ENCODE assay signal across 10 cellular contexts in the genomic region with DNA sequence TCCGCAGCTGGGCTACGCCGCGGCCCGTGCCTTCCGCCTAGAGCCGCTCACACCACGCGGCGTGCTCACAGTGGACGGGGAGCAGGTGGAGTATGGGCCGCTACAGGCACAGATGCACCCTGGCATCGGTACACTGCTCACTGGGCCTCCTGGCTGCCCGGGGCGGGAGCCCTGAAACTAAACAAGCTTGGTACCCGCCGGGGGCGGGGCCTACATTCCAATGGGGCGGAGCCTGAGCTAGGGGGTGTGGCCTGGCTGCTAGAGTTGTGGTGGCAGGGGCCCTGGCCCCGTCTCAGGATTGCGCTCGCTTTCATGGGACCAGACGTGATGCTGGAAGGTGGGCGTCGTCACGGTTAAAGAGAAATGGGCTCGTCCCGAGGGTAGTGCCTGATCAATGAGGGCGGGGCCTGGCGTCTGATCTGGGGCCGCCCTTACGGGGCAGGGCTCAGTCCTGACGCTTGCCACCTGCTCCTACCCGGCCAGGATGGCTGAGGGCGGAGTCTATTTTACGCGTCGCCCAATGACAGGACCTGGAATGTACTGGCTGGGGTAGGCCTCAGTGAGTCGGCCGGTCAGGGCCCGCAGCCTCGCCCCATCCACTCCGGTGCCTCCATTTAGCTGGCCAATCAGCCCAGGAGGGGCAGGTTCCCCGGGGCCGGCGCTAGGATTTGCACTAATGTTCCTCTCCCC. TPM values are rescaled to one million over a fixed set of nuclear protein-coding genes. Genes with fewer than 3 reads are reported as not detected.
DNase-seq lines count a peak whose midpoint lies in the region; ATAC-seq and TF ChIP-seq lines count a peak whose summit lies in the region.
"Had no signal": no experiment of that assay in that cellular context is flagged by ENCODE, and none has a peak within 500 bp of the region (broad histone marks: within the 10 kb centered on the region; RNA-seq: fewer than 3 reads in every experiment).

No MANE protein-coding gene starts in this region.

- peak; percentile 24 for DNase-seq in activated CD8-positive, alpha-beta memory T cell treated with anti-CD3 and anti-CD28 coated beads, Interleukin-2, amount 50 U/mL, for 4 hours
- DNase-seq in activated CD8-positive, alpha-beta memory T cell treated with anti-CD3 and anti-CD28 coated beads, Interleukin-2, amount 50 U/mL, for 48 hours = no peak
- DNase-seq in lower lobe of right lung = no peak
- DNase-seq in upper lobe of right lung = peak; percentile 75
- no peak for DNase-seq in MM.1S
- no peak for DNase-seq in effector memory CD8-positive, alpha-beta T cell
- DNase-seq: CD4-positive, CD25-positive, alpha-beta regulatory T cell had no signal

- no peak overlapping the region for H3K9ac ChIP-seq in MM.1S (ENCODE audit: low read length)

- peaks cover 8% of the 10 kb centered on the region for H3K79me2 ChIP-seq in MM.1S (ENCODE audit: low read length)

- no peaks in the 10 kb centered on the region for H3K27me3 Mint-ChIP-seq in effector memory CD8-positive, alpha-beta T cell
- H3K27me3 Mint-ChIP-seq: CD4-positive, CD25-positive, alpha-beta regulatory T cell had no signal

- H3K9me3 ChIP-seq in lower lobe of right lung = no peaks in the 10 kb centered on the region
- H3K9me3 ChIP-seq in upper lobe of right lung = no peaks in the 10 kb centered on the region
- no peaks in the 10 kb centered on the region for H3K9me3 ChIP-seq in MM.1S (replicated peaks; ENCODE audit: insufficient read depth, low read length)

- H3F3A ChIP-seq in MM.1S (ENCODE audit: insufficient read depth, low read length) = peaks cover 20% of the 10 kb centered on the region

- H3K4me1 ChIP-seq in lower lobe of right lung = peaks cover 62% of the 10 kb centered on the region
- peaks cover 42% of the 10 kb centered on the region for H3K4me1 ChIP-seq in upper lobe of right lung
- peaks cover 21% of the 10 kb centered on the region for H3K4me1 ChIP-seq in MM.1S (ENCODE audit: low read length)

- H4K20me1 ChIP-seq in MM.1S (ENCODE audit: insufficient read depth, low read length) = no peaks in the 10 kb centered on the region

- H3K27me3 ChIP-seq in lower lobe of right lung (ENCODE audit: low read depth) (no peaks in the 10 kb centered on the region), upper lobe of right lung (no peaks in the 10 kb centered on the region), MM.1S (replicated peaks; ENCODE audit: insufficient read depth, low read length) (no peaks in the 10 kb centered on the region)

- H3K4me3 ChIP-seq in lower lobe of right lung (no peak overlapping the region), upper lobe of right lung (no peak overlapping the region), MM.1S (ENCODE audit: low read length) (no peak overlapping the region)

- no peak overlapping the region for H2AFZ ChIP-seq in MM.1S (ENCODE audit: low read length)

- no peak overlapping the region for H3K4me3 Mint-ChIP-seq in effector memory CD8-positive, alpha-beta T cell
- H3K4me3 Mint-ChIP-seq: CD4-positive, CD25-positive, alpha-beta regulatory T cell had no signal

- H3K27ac ChIP-seq in cingulate gyrus (ENCODE audit: low read depth, low read length) (peak overlapping the region; percentile 29), lower lobe of right lung (peak overlapping the region; percentile 77), upper lobe of right lung (peak overlapping the region; percentile 78), MM.1S (ENCODE audit: low read length) (no peak overlapping the region)

- intact Hi-C loops in lower lobe of right lung (cut with DNase I) = no loop called here
- intact Hi-C loops in upper lobe of right lung (cut with DNase I) = no loop called here

- peaks cover 20 to 32% of the 10 kb centered on the region in 2 donors for H3K4me1 Mint-ChIP-seq in effector memory CD8-positive, alpha-beta T cell (ENCODE audit: low read depth in 2 of 2)

- H3K27ac Mint-ChIP-seq in effector memory CD8-positive, alpha-beta T cell = peak overlapping the region in 1 of 2 donors; percentile 38

- no peaks in the 10 kb centered on the region for H3K9me2 ChIP-seq in MM.1S (replicated peaks; ENCODE audit: insufficient read depth, low read length)

- peaks cover 52% of the 10 kb centered on the region for H3K36me3 Mint-ChIP-seq in effector memory CD8-positive, alpha-beta T cell (ENCODE audit: insufficient read depth)

- H3K36me3 ChIP-seq in lower lobe of right lung (peaks cover 54% of the 10 kb centered on the region), upper lobe of right lung (peaks cover 25% of the 10 kb centered on the region), MM.1S (replicated peaks; ENCODE audit: insufficient read depth, low read length) (no peaks in the 10 kb centered on the region)

- no peaks in the 10 kb centered on the region for H3K9me3 Mint-ChIP-seq in effector memory CD8-positive, alpha-beta T cell
- H3K9me3 Mint-ChIP-seq: CD4-positive, CD25-positive, alpha-beta regulatory T cell had no signal

- TF ChIP-seq CTCF in lower lobe of right lung (IDR thresholded peaks at IDR 0.05) = no peak
- TF ChIP-seq CTCF in upper lobe of right lung (IDR thresholded peaks at IDR 0.05) = no peak
- TF ChIP-seq CTCF in MM.1S (IDR thresholded peaks at IDR 0.05; ENCODE audit: low read length) = no peak

- ATAC-seq in lower lobe of right lung (no peak), upper lobe of right lung (no peak), GM18517 (IDR thresholded peaks at IDR 0.05; ENCODE audit: unreplicated experiment) (no peak)
- no peak for ATAC-seq in effector memory CD8-positive, alpha-beta T cell (replicated peaks)

- no peak overlapping the region for H3K4me2 ChIP-seq in MM.1S (ENCODE audit: low read depth, low read length)

RNA-seq across cellular contexts. Expression of a gene that starts 7.4 kb away (rescaled TPM):
- total RNA-seq in lower lobe of right lung = 17.7 TPM
- total RNA-seq in upper lobe of right lung = 17.7 TPM

RNA-seq across cellular contexts. Expression of a gene that starts 10.4 kb away (rescaled TPM):
- total RNA-seq in lower lobe of right lung (23.8 TPM), upper lobe of right lung (23.3 TPM)

RNA-seq across cellular contexts. Expression of a gene that starts 10.8 kb away (rescaled TPM):
- total RNA-seq in lower lobe of right lung (997 TPM), upper lobe of right lung (1,025 TPM)

RNA-seq across cellular contexts. Expression of a gene that starts 14.9 kb away (rescaled TPM):
- 34.1 TPM for total RNA-seq in lower lobe of right lung
- 31.1 TPM for total RNA-seq in upper lobe of right lung
- total RNA-seq: glomerular endothelial cell had no signal

RNA-seq across cellular contexts. Expression of a gene that starts 16.2 kb away (rescaled TPM):
- total RNA-seq in lower lobe of right lung (7.8 TPM), upper lobe of right lung (9.5 TPM)

Comparison
In these comparisons a context has a peak if more than half of its experiments do, and no peak if none do; other contexts are left out.
1. DNase-seq: peak in activated CD8-positive, alpha-beta memory T cell treated with anti-CD3 and anti-CD28 coated beads, Interleukin-2, amount 50 U/mL, for 4 hours (single experiment) and upper lobe of right lung (single experiment); none in activated CD8-positive, alpha-beta memory T cell treated with anti-CD3 and anti-CD28 coated beads, Interleukin-2, amount 50 U/mL, for 48 hours (single experiment), lower lobe of right lung (single experiment), MM.1S (single experiment) and effector memory CD8-positive, alpha-beta T cell (0 of 3).